Comparison of ENCODE assay signal across 8 cellular contexts in the genomic region with DNA sequence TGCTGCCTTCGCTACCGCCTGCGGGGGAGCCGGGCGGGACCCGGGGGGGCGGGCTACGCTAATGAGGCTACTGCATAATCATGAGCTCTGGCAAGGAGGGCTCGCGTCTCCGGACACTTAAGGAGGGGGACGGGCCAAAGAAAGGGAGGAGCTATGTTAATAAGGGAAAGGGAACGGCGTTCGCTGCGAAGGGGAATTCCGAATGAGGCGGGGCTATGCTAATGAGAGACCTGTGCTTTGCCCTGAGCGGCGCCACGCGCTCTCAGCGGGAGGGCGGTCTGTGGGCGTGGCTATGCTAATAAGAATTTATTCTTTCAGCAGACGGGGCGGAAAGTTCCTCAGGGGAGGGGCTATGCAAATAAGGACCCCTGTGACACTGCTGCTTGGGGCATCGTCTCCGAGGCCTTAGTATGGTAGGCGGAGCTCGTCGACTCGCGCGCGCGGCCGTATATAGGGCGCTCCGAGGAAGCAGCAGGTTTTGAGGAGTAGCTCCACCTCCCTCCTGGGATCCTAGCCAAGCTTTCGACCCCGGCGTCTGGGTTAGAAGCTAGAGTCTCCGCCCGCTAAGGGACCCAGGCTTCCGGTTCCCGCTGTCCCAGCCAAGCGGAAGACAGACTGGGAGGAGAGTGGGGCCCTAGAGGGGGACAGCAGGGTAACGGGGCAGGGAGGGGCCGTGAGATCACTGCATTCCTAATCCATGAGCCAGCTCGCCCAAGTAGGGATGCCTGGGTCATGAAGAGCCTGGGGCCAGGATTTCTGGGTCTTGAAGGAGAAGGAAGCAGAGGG. TPM values are rescaled to one million over a fixed set of nuclear protein-coding genes. Genes with fewer than 3 reads are reported as not detected.
DNase-seq lines count a peak whose midpoint lies in the region; ATAC-seq and TF ChIP-seq lines count a peak whose summit lies in the region.

A gene (minus strand): TSS at position 31 of the 786 bp plus-strand sequence. CDS start 45 bp downstream, outside the sequence.

- peak within 1 kb of the TSS; percentile 98 to 100 for H3K27ac ChIP-seq in left lung

- no peaks in the 10 kb centered on the region for H3K9me3 ChIP-seq in left lung

- intact Hi-C loops in left lung (cut with DNase I) = no loop called here

- DNase-seq in C1 segment of cervical spinal cord (lab: John Stamatoyannopoulos, UW) (peak; percentile 72 to 99 (median 96)), NCI-H748 treated with DMSO at 0.1 percent for 48 hours (lab: John Stamatoyannopoulos, UW) (peak; percentile 99), dermis blood vessel endothelial cell (peak; percentile 100), left lung (peak; percentile 99 to 100)
- DNase-seq in activated CD4-positive, alpha-beta T cell treated with anti-CD3 and anti-CD28 coated beads, Interleukin-2, amount 50 U/mL, for 4 hours = peak; percentile 100
- DNase-seq in stimulated activated CD4-positive, alpha-beta T cell treated with anti-CD3 and anti-CD28 coated beads, Interleukin-2, amount 100 ng/mL, for 48 hours = peak; percentile 99 to 100

- H3K4me3 ChIP-seq in left lung = peak within 1 kb of the TSS; percentile 55 to 95

- TF ChIP-seq CTCF in left lung (IDR thresholded peaks at IDR 0.05) = peak in 1 of 2 donors; percentile 11

- H3K4me1 ChIP-seq in left lung = peaks cover 30 to 74% of the 10 kb centered on the region in 2 donors

- no peaks in the 10 kb centered on the region for H3K27me3 ChIP-seq in left lung

- peaks cover 0 to 10% of the 10 kb centered on the region in 2 donors for H3K36me3 ChIP-seq in left lung

- peak; percentile 54 for ATAC-seq in GM19372 (IDR thresholded peaks at IDR 0.05; ENCODE audit: low read depth, unreplicated experiment)
- ATAC-seq in HG03558 (IDR thresholded peaks at IDR 0.05; ENCODE audit: extremely low read depth, unreplicated experiment) = peak; percentile 39
- ATAC-seq in left lung = peak; percentile 69

RNA-seq across cellular contexts. Expression of the gene that starts here (rescaled TPM):
- 24.3 and 28.6 TPM in 2 replicates for total RNA-seq in dermis blood vessel endothelial cell
- 100 to 1,000 TPM in 1 of 2 donors, 10 to 100 TPM in 1; 76.0 to 131 TPM for total RNA-seq in left lung

Comparison
In these comparisons a context has a peak if more than half of its experiments do, and no peak if none do; other contexts are left out.
1. Peak in every context shown above with its lines: DNase-seq, ATAC-seq, H3K4me3 ChIP-seq and H3K27ac ChIP-seq.